16 cellular contexts compared by ENCODE assay signal in genomic region chr15:98667521-98668179, GRCh38. TPM values are rescaled to one million over a fixed set of nuclear protein-coding genes. Genes with fewer than 3 reads are reported as not detected.
A peak's percentile ranks its signal among the peaks of the same experiment; 100 is the strongest.
DNase-seq lines count a peak whose midpoint lies in the region; FAIRE-seq and TF ChIP-seq lines count a peak whose summit lies in the region.
"Had no signal": no experiment of that assay in that cellular context is flagged by ENCODE, and none has a peak within 500 bp of the region (broad histone marks: within the 10 kb centered on the region; RNA-seq: fewer than 3 reads in every experiment).

No MANE protein-coding gene starts in this region.

- H4K20me1 ChIP-seq in astrocyte (ENCODE audit: insufficient read depth, low read length) (peaks cover 90% of the 10 kb centered on the region), Karpas-422 (ENCODE audit: insufficient read depth, low read depth, low read length) (no peaks in the 10 kb centered on the region)

- H4K12ac ChIP-seq in trophoblast cell (ENCODE audit: low read depth, low read length), result peak overlapping the region; percentile 17

- no peak overlapping the region for H3K4me3 ChIP-seq in HUES48 (ENCODE audit: low read depth, low read length)
- H3K4me3 ChIP-seq in astrocyte (ENCODE audit: insufficient read depth, low read depth, low read length), result no peak overlapping the region
- H3K4me3 ChIP-seq in left ventricle myocardium inferior, result no peak overlapping the region
- no peak overlapping the region for H3K4me3 ChIP-seq in trophoblast cell (ENCODE audit: low read depth, low read length)
- H3K4me3 ChIP-seq in Karpas-422 (ENCODE audit: low read length), result no peak overlapping the region
- H3K4me3 ChIP-seq: pancreas had no signal

- H3K36me3 ChIP-seq in HUES48 (ENCODE audit: control insufficient read depth, insufficient read depth, low read length) (no peaks in the 10 kb centered on the region), astrocyte (ENCODE audit: insufficient read depth, low read length) (no peaks in the 10 kb centered on the region), left ventricle myocardium inferior (no peaks in the 10 kb centered on the region), trophoblast cell (ENCODE audit: control insufficient read depth in 1 of 2, insufficient read depth in 2 of 2, low read length in 2 of 2) (peaks cover 2% of the 10 kb centered on the region in 2 experiments), Karpas-422 (ENCODE audit: insufficient read depth, low read length) (no peaks in the 10 kb centered on the region)
- H3K36me3 ChIP-seq: pancreas had no signal

- H3K23ac ChIP-seq in trophoblast cell (ENCODE audit: low read length), result no peak overlapping the region

- peaks cover 27% of the 10 kb centered on the region for H3K79me1 ChIP-seq in trophoblast cell (ENCODE audit: low read length)

- H4K8ac ChIP-seq in trophoblast cell (ENCODE audit: low read depth, low read length), result peak overlapping the region; percentile 54

- H3K18ac ChIP-seq in trophoblast cell (ENCODE audit: low read length), result peak overlapping the region; percentile 78

- H3K79me2 ChIP-seq in astrocyte (ENCODE audit: insufficient read depth, low read length) (peaks cover 100% of the 10 kb centered on the region), trophoblast cell (ENCODE audit: control insufficient read depth, insufficient read depth, low read length, poor library complexity) (peaks cover 36% of the 10 kb centered on the region), Karpas-422 (ENCODE audit: low read length) (no peaks in the 10 kb centered on the region)

- no peak for TF ChIP-seq CTCF in astrocyte (IDR thresholded peaks at IDR 0.05; ENCODE audit: insufficient read depth, low read depth, low read length)
- no peak for TF ChIP-seq CTCF in left ventricle myocardium inferior (IDR thresholded peaks at IDR 0.05; ENCODE audit: borderline replicate concordance)

- H3K9ac ChIP-seq in HUES48 (ENCODE audit: low read depth, low read length), result no peak overlapping the region
- H3K9ac ChIP-seq in astrocyte (ENCODE audit: low read length), result no peak overlapping the region
- no peak overlapping the region for H3K9ac ChIP-seq in trophoblast cell (ENCODE audit: low read length)
- no peak overlapping the region for H3K9ac ChIP-seq in Karpas-422 (ENCODE audit: low read length)

- no CpG with 5 or more reads among the region's 13 CpGs for WGBS in trophoblast cell (ENCODE audit: extremely low coverage, insufficient coverage, insufficient read length)

- intact Hi-C loops in left ventricle myocardium inferior (cut with micrococcal nuclease), result no loop called here

- H3K9me3 ChIP-seq in HUES48 (ENCODE audit: control insufficient read depth, insufficient read depth, low read length) (no peaks in the 10 kb centered on the region), astrocyte (ENCODE audit: insufficient read depth, low read depth, low read length) (no peaks in the 10 kb centered on the region), left ventricle myocardium inferior (replicated peaks) (no peaks in the 10 kb centered on the region), trophoblast cell (ENCODE audit: insufficient read depth, low read depth, low read length) (no peaks in the 10 kb centered on the region), Karpas-422 (ENCODE audit: low read length) (no peaks in the 10 kb centered on the region)
- H3K9me3 ChIP-seq: pancreas had no signal

- peak overlapping the region; percentile 83 for H2BK5ac ChIP-seq in trophoblast cell (ENCODE audit: low read depth, low read length, poor library complexity)

- peak overlapping the region; percentile 86 for H2AK5ac ChIP-seq in trophoblast cell (ENCODE audit: low read length)

- H3K27me3 ChIP-seq in HUES48 (ENCODE audit: control insufficient read depth, insufficient read depth, low read length) (no peaks in the 10 kb centered on the region), astrocyte (ENCODE audit: insufficient read depth, low read length) (no peaks in the 10 kb centered on the region), left ventricle myocardium inferior (ENCODE audit: low read depth) (no peaks in the 10 kb centered on the region), trophoblast cell (ENCODE audit: insufficient read depth, low read length) (no peaks in the 10 kb centered on the region), Karpas-422 (ENCODE audit: low read length) (no peaks in the 10 kb centered on the region)
- H3K27me3 ChIP-seq: pancreas had no signal

- H3K27ac ChIP-seq in HUES48 (ENCODE audit: low read depth, low read length) (peak overlapping the region; percentile 53), astrocyte (ENCODE audit: low read depth, low read length) (no peak overlapping the region), left ventricle myocardium inferior (replicated peaks) (peak overlapping the region; percentile 80), trophoblast cell (ENCODE audit: low read depth, low read length) (peak overlapping the region; percentile 81), Karpas-422 (ENCODE audit: low read length) (no peak overlapping the region)

- H3K4me3 Mint-ChIP-seq in astrocyte (ENCODE audit: unreplicated experiment), result peak overlapping the region; percentile 6

- peaks cover 5% of the 10 kb centered on the region for H3K36me3 Mint-ChIP-seq in astrocyte (ENCODE audit: low read depth, unreplicated experiment)

- H3K4me2 ChIP-seq in astrocyte (ENCODE audit: low read length) (peak overlapping the region; percentile 40), trophoblast cell (ENCODE audit: low read length) (no peak overlapping the region), Karpas-422 (ENCODE audit: low read depth, low read length, poor library complexity, severe bottlenecking) (no peak overlapping the region)

- H2BK12ac ChIP-seq in trophoblast cell (ENCODE audit: low read length), result peak overlapping the region; percentile 76

- no peak for DNase-seq in astrocyte (ENCODE audit: low read depth)
- DNase-seq in left ventricle myocardium inferior, result no peak
- peak; percentile 58 to 77 for DNase-seq in trophoblast cell
- no peak for DNase-seq in Karpas-422
- no peak for DNase-seq in NCI-H345 treated with DMSO at 0.1 percent for 48 hours (lab: John Stamatoyannopoulos, UW; ENCODE audit: unreplicated experiment)
- no peak for DNase-seq in RKO (ENCODE audit: low spot score)
- no peak for DNase-seq in D341Med (ENCODE audit: low spot score)
- DNase-seq: C1 segment of cervical spinal cord; DND-41; NCI-H1436 treated with DMSO at 0.1 percent for 48 hours; NCI-H510A treated with DMSO at 0.1 percent for 48 hours; pancreas; PC-3; stimulated activated naive CD4-positive, alpha-beta T cell treated with Interleukin-2 at 50 U/mL for 16 hours had no signal

- H2AFZ ChIP-seq in astrocyte (ENCODE audit: low read depth, low read length), result no peak overlapping the region
- H2AFZ ChIP-seq in trophoblast cell (ENCODE audit: insufficient read depth, low read length, poor library complexity), result peak overlapping the region; percentile 55
- H2AFZ ChIP-seq in Karpas-422 (ENCODE audit: low read length), result no peak overlapping the region

- H3K4ac ChIP-seq in trophoblast cell (ENCODE audit: low read depth, low read length), result peak overlapping the region; percentile 85

- H3K9me3 Mint-ChIP-seq in astrocyte (ENCODE audit: unreplicated experiment), result no peaks in the 10 kb centered on the region
- H3K9me3 Mint-ChIP-seq: activated T-helper 2 cell treated with anti-CD3 and anti-CD28 coated beads, Interferon-gamma antibody, Interleukin-2, Interleukin-4, amounts not matched to agents 10 μg/mL and 5 μg/mL and 100 μg/mL, durations not matched to agents 14 hours and 24 hours and 36 hours had no signal

- H3K4me1 ChIP-seq in HUES48 (ENCODE audit: control insufficient read depth, insufficient read depth, low read length), result peaks cover 81% of the 10 kb centered on the region
- H3K4me1 ChIP-seq in astrocyte (ENCODE audit: insufficient read depth, low read length), result peaks cover 46% of the 10 kb centered on the region
- peaks cover 100% of the 10 kb centered on the region for H3K4me1 ChIP-seq in left ventricle myocardium inferior
- H3K4me1 ChIP-seq in trophoblast cell (ENCODE audit: control insufficient read depth in 1 of 2, insufficient read depth in 2 of 2, low read length in 2 of 2), result peaks cover 42 to 45% of the 10 kb centered on the region in 2 experiments
- H3K4me1 ChIP-seq in Karpas-422 (ENCODE audit: low read length), result no peaks in the 10 kb centered on the region

- no peak for FAIRE-seq in astrocyte (lab: Jason Lieb, UNC)
- FAIRE-seq: pancreas had no signal

- H3K4me1 Mint-ChIP-seq in astrocyte (ENCODE audit: low read depth, unreplicated experiment), result peaks cover 74% of the 10 kb centered on the region

- peak overlapping the region; percentile 48 for H2BK120ac ChIP-seq in trophoblast cell (ENCODE audit: insufficient read depth, low read length, poor library complexity)

- H3K27me3 Mint-ChIP-seq in astrocyte (ENCODE audit: low read depth, unreplicated experiment), result no peaks in the 10 kb centered on the region

- no peaks in the 10 kb centered on the region for H3K9me2 ChIP-seq in Karpas-422 (replicated peaks; ENCODE audit: insufficient read depth, low read length)

- H4K91ac ChIP-seq in trophoblast cell (ENCODE audit: low read depth, low read length), result peak overlapping the region; percentile 77

- peak overlapping the region; percentile 29 for H3K14ac ChIP-seq in trophoblast cell (ENCODE audit: low read length)

- H3K27ac Mint-ChIP-seq in astrocyte (ENCODE audit: unreplicated experiment), result peak overlapping the region; percentile 99
- H3K27ac Mint-ChIP-seq: activated T-helper 2 cell treated with anti-CD3 and anti-CD28 coated beads, Interferon-gamma antibody, Interleukin-2, Interleukin-4, amounts not matched to agents 10 μg/mL and 5 μg/mL and 100 μg/mL, durations not matched to agents 14 hours and 24 hours and 36 hours had no signal

RNA-seq across cellular contexts. Expression of gene IGF1R, which starts 19.3 kb away (rescaled TPM):
- 247 and 270 TPM in 2 replicates for total RNA-seq in astrocyte
- 37.2 TPM for total RNA-seq in left ventricle myocardium inferior
- polyA plus RNA-seq in trophoblast cell (2013), result 121 and 126 TPM in 2 replicates
- 0.56 and 5.4 TPM in 2 replicates for total RNA-seq in Karpas-422 (2014; rRNA removed; shearing (Covaris generic); ENCODE audit: low replicate concordance)

Comparison
In these comparisons a context has a peak if more than half of its experiments do, and no peak if none do; other contexts are left out.
1. H3K27ac ChIP-seq: peak in HUES48 (single experiment), left ventricle myocardium inferior (single experiment) and trophoblast cell (single experiment); none in astrocyte (single experiment) and Karpas-422 (single experiment).
2. DNase-seq: peak in trophoblast cell (2 of 2); none in astrocyte (single experiment), left ventricle myocardium inferior (single experiment), Karpas-422 (single experiment), NCI-H345 treated with DMSO at 0.1 percent for 48 hours (single experiment), RKO (single experiment) and D341Med (single experiment).